ENCODE assay signal across 19 cellular contexts in the genomic region with DNA sequence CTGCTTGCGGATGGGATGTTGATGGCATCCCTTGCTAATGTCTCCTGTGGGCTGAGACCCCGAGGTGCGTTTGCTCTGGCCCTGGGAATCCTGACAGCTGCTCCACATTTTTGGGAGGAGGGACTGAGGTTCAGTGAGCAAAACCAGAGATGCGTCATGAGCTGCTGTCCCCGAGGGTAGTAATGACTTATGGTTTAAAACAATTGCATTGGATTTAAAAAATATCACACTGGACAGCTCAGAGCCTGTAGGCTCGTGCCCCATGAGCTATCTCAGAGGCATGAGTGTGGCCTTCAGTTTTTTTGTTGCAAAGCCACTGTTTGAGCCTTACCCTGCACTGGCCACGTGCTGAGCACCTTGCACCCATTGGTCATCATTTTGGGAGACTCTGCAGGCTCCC. TPM values are rescaled to one million over a fixed set of nuclear protein-coding genes. Genes with fewer than 3 reads are reported as not detected.
"Had no signal": no experiment of that assay in that cellular context is flagged by ENCODE, and none has a peak within 500 bp of the region (broad histone marks: within the 10 kb centered on the region; RNA-seq: fewer than 3 reads in every experiment).

No MANE protein-coding gene starts in this region.

- H3K4me3 Mint-ChIP-seq: activated B cell treated with CpG ODN at 0.5 μM for 24 hours; activated CD8-positive, alpha-beta T cell treated with anti-CD3 and anti-CD28 coated beads for 36 hours; activated T-cell treated with anti-CD3 and anti-CD28 coated beads, Interleukin-2, amount 50 U/mL, for 4 hours; dendritic cell treated with granulocyte-macrophage colony-stimulating factor and Interleukin-4, amounts not matched to agents 40 ng/mL and 50 ng/mL, for 4 days; naive thymus-derived CD8-positive, alpha-beta T cell had no signal

- H3K4me3 ChIP-seq: smooth muscle cell had no signal

- FAIRE-seq: islet of Langerhans had no signal

- H3K27ac Mint-ChIP-seq: activated B cell treated with CpG ODN at 0.5 μM for 24 hours; activated CD8-positive, alpha-beta T cell treated with anti-CD3 and anti-CD28 coated beads for 36 hours; activated naive CD4-positive, alpha-beta T cell treated with anti-CD3 and anti-CD28 coated beads, Interleukin-2, amount 50 U/mL, for 72 hours; dendritic cell treated with granulocyte-macrophage colony-stimulating factor and Interleukin-4, amounts not matched to agents 40 ng/mL and 50 ng/mL, for 4 days; naive thymus-derived CD8-positive, alpha-beta T cell had no signal

- DNase-seq: activated B cell treated with CpG ODN at 0.5 μM for 24 hours; activated CD4-positive, alpha-beta T cell treated with anti-CD3 and anti-CD28 coated beads for 48 hours; activated CD8-positive, alpha-beta T cell treated with anti-CD3 and anti-CD28 coated beads for 36 hours; activated effector memory CD4-positive, alpha-beta T cell treated with Interleukin-2 at 50 U/mL for 16 hours; activated T-cell treated with anti-CD3 and anti-CD28 coated beads, Interleukin-2, amount 50 U/mL, for 4 hours; amygdala; effector memory CD4-positive, alpha-beta T cell; mammary epithelial cell; stimulated activated CD4-positive, alpha-beta T cell treated with anti-CD3 and anti-CD28 coated beads, Interleukin-4, amount 100 ng/mL, for 4 hours; stimulated activated CD8-positive, alpha-beta memory T cell treated with anti-CD3 and anti-CD28 coated beads, Interleukin-4, amount 100 ng/mL, for 48 hours; stimulated activated naive CD8-positive, alpha-beta T cell treated with anti-CD3 and anti-CD28 coated beads, Interleukin-15, Interleukin-2, amounts not matched to agents 100 U/mL and 50 U/mL, for 24 hours; T-helper 2 cell had no signal

- H3K36me3 Mint-ChIP-seq: activated naive CD4-positive, alpha-beta T cell treated with anti-CD3 and anti-CD28 coated beads, Interleukin-2, amount 50 U/mL, for 72 hours had no signal

- H3K9me3 Mint-ChIP-seq: activated B cell treated with CpG ODN at 0.5 μM for 24 hours; activated CD8-positive, alpha-beta T cell treated with anti-CD3 and anti-CD28 coated beads for 36 hours; activated naive CD4-positive, alpha-beta T cell treated with anti-CD3 and anti-CD28 coated beads, Interleukin-2, amount 50 U/mL, for 72 hours; activated T-cell treated with anti-CD3 and anti-CD28 coated beads, Interleukin-2, amount 50 U/mL, for 4 hours; dendritic cell treated with granulocyte-macrophage colony-stimulating factor and Interleukin-4, amounts not matched to agents 40 ng/mL and 50 ng/mL, for 4 days; naive thymus-derived CD8-positive, alpha-beta T cell had no signal

- H3K4me2 ChIP-seq: smooth muscle cell had no signal

- ATAC-seq: activated CD8-positive, alpha-beta T cell treated with anti-CD3 and anti-CD28 coated beads for 36 hours; activated naive CD4-positive, alpha-beta T cell treated with anti-CD3 and anti-CD28 coated beads, Interleukin-2, amount 50 U/mL, for 72 hours; activated T-cell treated with anti-CD3 and anti-CD28 coated beads, Interleukin-2, amount 50 U/mL, for 4 hours; naive thymus-derived CD8-positive, alpha-beta T cell; right cardiac atrium; stimulated activated naive CD8-positive, alpha-beta T cell treated with anti-CD3 and anti-CD28 coated beads, Interleukin-15, Interleukin-2, amounts not matched to agents 100 U/mL and 50 U/mL, for 24 hours had no signal

- H3K4me1 Mint-ChIP-seq: activated B cell treated with CpG ODN at 0.5 μM for 24 hours had no signal

- H3K27me3 Mint-ChIP-seq: activated B cell treated with CpG ODN at 0.5 μM for 24 hours; activated CD8-positive, alpha-beta T cell treated with anti-CD3 and anti-CD28 coated beads for 36 hours; dendritic cell treated with granulocyte-macrophage colony-stimulating factor and Interleukin-4, amounts not matched to agents 40 ng/mL and 50 ng/mL, for 4 days; naive thymus-derived CD8-positive, alpha-beta T cell had no signal

RNA-seq across cellular contexts. Expression of a gene that starts 20.9 kb away (rescaled TPM):
- total RNA-seq: fibroblast of lung, mammary epithelial cell had no signal
